Comparison of ENCODE assay signal across 23 cellular contexts in genomic region chr14:103531421-103532215, GRCh38. TPM values are rescaled to one million over a fixed set of nuclear protein-coding genes. Genes with fewer than 3 reads are reported as not detected.
A peak's percentile ranks its signal among the peaks of the same experiment; 100 is the strongest.
DNase-seq lines count a peak whose midpoint lies in the region; ATAC-seq and TF ChIP-seq lines count a peak whose summit lies in the region.
"Had no signal": no experiment of that assay in that cellular context is flagged by ENCODE, and none has a peak within 500 bp of the region (broad histone marks: within the 10 kb centered on the region; RNA-seq: fewer than 3 reads in every experiment).

No MANE protein-coding gene starts in this region.

- no peaks in the 10 kb centered on the region for H3K27me3 Mint-ChIP-seq in activated CD4-positive, alpha-beta T cell treated with anti-CD3 and anti-CD28 coated beads for 36 hours
- no peaks in the 10 kb centered on the region for H3K27me3 Mint-ChIP-seq in CD4-positive, alpha-beta T cell
- H3K27me3 Mint-ChIP-seq in activated T-helper 1 cell treated with anti-CD3 and anti-CD28 coated beads, Interleukin-12 subunit alpha, Interleukin-12 subunit beta, Interleukin-2, Interleukin-4 antibody, amounts not matched to agents 30 ng/mL and 10 ng/mL and 1 ng/mL, durations not matched to agents 14 hours and 24 hours and 36 hours (ENCODE audit: insufficient read depth): no peaks in the 10 kb centered on the region

- intact Hi-C loops in activated CD4-positive, alpha-beta T cell treated with anti-CD3 and anti-CD28 coated beads for 36 hours (cut with DNase I, micrococcal nuclease): no loop called here
- intact Hi-C loops in CD4-positive, alpha-beta T cell (cut with DNase I, micrococcal nuclease): no loop called here
- intact Hi-C loops in activated T-helper 1 cell treated with anti-CD3 and anti-CD28 coated beads, Interleukin-12 subunit alpha, Interleukin-12 subunit beta, Interleukin-2, Interleukin-4 antibody, amounts not matched to agents 30 ng/mL and 10 ng/mL and 1 ng/mL, durations not matched to agents 14 hours and 24 hours and 36 hours (cut with micrococcal nuclease): no loop called here

- H3K4me3 Mint-ChIP-seq in activated CD4-positive, alpha-beta T cell treated with anti-CD3 and anti-CD28 coated beads for 36 hours: peak overlapping the region; percentile 96
- peak overlapping the region; percentile 45 for H3K4me3 Mint-ChIP-seq in CD4-positive, alpha-beta T cell
- H3K4me3 Mint-ChIP-seq in activated T-helper 1 cell treated with anti-CD3 and anti-CD28 coated beads, Interleukin-12 subunit alpha, Interleukin-12 subunit beta, Interleukin-2, Interleukin-4 antibody, amounts not matched to agents 30 ng/mL and 10 ng/mL and 1 ng/mL, durations not matched to agents 14 hours and 24 hours and 36 hours: peak overlapping the region; percentile 65

- no peak overlapping the region for H3K4me3 ChIP-seq in osteoblast (ENCODE audit: insufficient read depth, low read length)
- H3K4me3 ChIP-seq: cardiac muscle cell, suprapubic skin had no signal

- POLR2A ChIA-PET in activated CD4-positive, alpha-beta T cell treated with anti-CD3 and anti-CD28 coated beads for 36 hours (lab: Charles Lee): no interaction called here
- POLR2A ChIA-PET in CD4-positive, alpha-beta T cell (lab: Charles Lee): interaction anchor here (1.4 kb wide), 1 partner anchor 10 kb away, joined by 3 read pairs; no protein-coding TSS in a partner anchor

- peaks cover 8% of the 10 kb centered on the region for H3K36me3 ChIP-seq in osteoblast (ENCODE audit: insufficient read depth, low read length)
- H3K36me3 ChIP-seq: cardiac muscle cell had no signal

- peaks cover 40% of the 10 kb centered on the region for H3K79me2 ChIP-seq in osteoblast (ENCODE audit: insufficient read depth, low read length)

- peaks cover 33% of the 10 kb centered on the region for H3K4me1 Mint-ChIP-seq in activated CD4-positive, alpha-beta T cell treated with anti-CD3 and anti-CD28 coated beads for 36 hours
- peaks cover 36% of the 10 kb centered on the region for H3K4me1 Mint-ChIP-seq in CD4-positive, alpha-beta T cell (ENCODE audit: low read depth)
- H3K4me1 Mint-ChIP-seq in activated T-helper 1 cell treated with anti-CD3 and anti-CD28 coated beads, Interleukin-12 subunit alpha, Interleukin-12 subunit beta, Interleukin-2, Interleukin-4 antibody, amounts not matched to agents 30 ng/mL and 10 ng/mL and 1 ng/mL, durations not matched to agents 14 hours and 24 hours and 36 hours (ENCODE audit: low read depth): peaks cover 29% of the 10 kb centered on the region

- H2AFZ ChIP-seq in osteoblast (ENCODE audit: low read length): no peak overlapping the region
- H2AFZ ChIP-seq: parathyroid adenoma had no signal

- no peak overlapping the region for H3K27ac Mint-ChIP-seq in activated CD4-positive, alpha-beta T cell treated with anti-CD3 and anti-CD28 coated beads for 36 hours
- peak overlapping the region; percentile 44 for H3K27ac Mint-ChIP-seq in CD4-positive, alpha-beta T cell
- no peak overlapping the region for H3K27ac Mint-ChIP-seq in activated T-helper 1 cell treated with anti-CD3 and anti-CD28 coated beads, Interleukin-12 subunit alpha, Interleukin-12 subunit beta, Interleukin-2, Interleukin-4 antibody, amounts not matched to agents 30 ng/mL and 10 ng/mL and 1 ng/mL, durations not matched to agents 14 hours and 24 hours and 36 hours

- no peak for TF ChIP-seq CTCF in CD4-positive, alpha-beta T cell (IDR thresholded peaks at IDR 0.05)
- no peak for TF ChIP-seq CTCF in osteoblast (IDR thresholded peaks at IDR 0.05; ENCODE audit: extremely low read depth, low read depth, low read length)

- peaks cover 11% of the 10 kb centered on the region for H3K36me3 Mint-ChIP-seq in activated CD4-positive, alpha-beta T cell treated with anti-CD3 and anti-CD28 coated beads for 36 hours (ENCODE audit: low read depth)
- H3K36me3 Mint-ChIP-seq in CD4-positive, alpha-beta T cell (ENCODE audit: low read depth): peaks cover 8% of the 10 kb centered on the region
- H3K36me3 Mint-ChIP-seq in activated T-helper 1 cell treated with anti-CD3 and anti-CD28 coated beads, Interleukin-12 subunit alpha, Interleukin-12 subunit beta, Interleukin-2, Interleukin-4 antibody, amounts not matched to agents 30 ng/mL and 10 ng/mL and 1 ng/mL, durations not matched to agents 14 hours and 24 hours and 36 hours (ENCODE audit: low read depth): peaks cover 6% of the 10 kb centered on the region

- no peaks in the 10 kb centered on the region for H3K9me3 Mint-ChIP-seq in activated CD4-positive, alpha-beta T cell treated with anti-CD3 and anti-CD28 coated beads for 36 hours (ENCODE audit: low read depth)
- no peaks in the 10 kb centered on the region for H3K9me3 Mint-ChIP-seq in CD4-positive, alpha-beta T cell
- no peaks in the 10 kb centered on the region for H3K9me3 Mint-ChIP-seq in activated T-helper 1 cell treated with anti-CD3 and anti-CD28 coated beads, Interleukin-12 subunit alpha, Interleukin-12 subunit beta, Interleukin-2, Interleukin-4 antibody, amounts not matched to agents 30 ng/mL and 10 ng/mL and 1 ng/mL, durations not matched to agents 14 hours and 24 hours and 36 hours

- H3K4me1 ChIP-seq in osteoblast (ENCODE audit: insufficient read depth, low read length): peaks cover 25% of the 10 kb centered on the region

- H3K9me3 ChIP-seq in CD4-positive, alpha-beta T cell (ENCODE audit: control insufficient read depth, low read length): no peaks in the 10 kb centered on the region
- H3K9me3 ChIP-seq in osteoblast (ENCODE audit: low read depth, low read length): no peaks in the 10 kb centered on the region
- H3K9me3 ChIP-seq: suprapubic skin had no signal

- no peak overlapping the region for H3K4me2 ChIP-seq in osteoblast (ENCODE audit: insufficient read depth, low read length)
- H3K4me2 ChIP-seq: KMS-11 had no signal

- no peak for ATAC-seq in activated CD4-positive, alpha-beta T cell treated with anti-CD3 and anti-CD28 coated beads for 36 hours
- ATAC-seq in CD4-positive, alpha-beta T cell (ENCODE audit: poor library complexity): no peak
- ATAC-seq: activated CD4-positive, CD25-positive, alpha-beta regulatory T cell treated with anti-CD3 and anti-CD28 coated beads, Interleukin-2, amount 50 U/mL, for 24 hours; left ventricle myocardium superior had no signal

- no peaks in the 10 kb centered on the region for H3K27me3 ChIP-seq in CD4-positive, alpha-beta T cell (ENCODE audit: control insufficient read depth, insufficient read depth, low read length)
- no peaks in the 10 kb centered on the region for H3K27me3 ChIP-seq in osteoblast (ENCODE audit: insufficient read depth, low read length)
- H3K27me3 ChIP-seq: cardiac muscle cell, dorsolateral prefrontal cortex, suprapubic skin had no signal

- peaks cover 23% of the 10 kb centered on the region for H4K20me1 ChIP-seq in osteoblast (ENCODE audit: insufficient read depth, low read length)

- CTCF ChIA-PET in activated CD4-positive, alpha-beta T cell treated with anti-CD3 and anti-CD28 coated beads for 36 hours (lab: Charles Lee): interaction anchor here (1.2 kb wide), 1 partner anchor 13 kb away, joined by 5 read pairs; no protein-coding TSS in a partner anchor
- CTCF ChIA-PET in CD4-positive, alpha-beta T cell (lab: Charles Lee): no interaction called here

- DNase-seq in activated CD4-positive, alpha-beta T cell treated with anti-CD3 and anti-CD28 coated beads for 36 hours: no peak
- DNase-seq in activated CD4-positive, alpha-beta T cell treated with anti-CD3 and anti-CD28 coated beads, Interleukin-2, amount 50 U/mL, for 1 hour: no peak
- no peak for DNase-seq in CD4-positive, alpha-beta T cell
- DNase-seq in activated T-helper 1 cell treated with anti-CD3 and anti-CD28 coated beads, Interleukin-12 subunit alpha, Interleukin-12 subunit beta, Interleukin-2, Interleukin-4 antibody, amounts not matched to agents 30 ng/mL and 10 ng/mL and 1 ng/mL, durations not matched to agents 14 hours and 24 hours and 36 hours (ENCODE audit: low spot score): no peak
- DNase-seq in osteoblast (ENCODE audit: insufficient read length, low spot score, missing footprints) (peak; percentile 65), T1000 (lab: John Stamatoyannopoulos, UW) (no peak), glomerular visceral epithelial cell (ENCODE audit: extremely low spot score) (no peak)
- no peak for DNase-seq in effector CD4-positive, alpha-beta T cell
- DNase-seq: 8988T; C1 segment of cervical spinal cord; dorsolateral prefrontal cortex; left ventricle myocardium superior; NCI-H1092; NCI-H2029 treated with DMSO at 0.1 percent for 48 hours; NCI-H446 treated with DMSO at 0.1 percent for 48 hours; SHP77; small intestine; stimulated activated CD4-positive, alpha-beta T cell treated with anti-CD3 and anti-CD28 coated beads, Interleukin-4, amount 100 ng/mL, for 4 hours had no signal

- no peak overlapping the region for H3K27ac ChIP-seq in CD4-positive, alpha-beta T cell (ENCODE audit: low read depth, low read length)
- no peak overlapping the region for H3K27ac ChIP-seq in osteoblast (ENCODE audit: low read depth, low read length)
- H3K27ac ChIP-seq: cardiac muscle cell, KMS-11, parathyroid adenoma, suprapubic skin had no signal

RNA-seq across cellular contexts. Expression of gene TRMT61A, which starts 2.6 kb away (rescaled TPM):
- total RNA-seq in activated CD4-positive, alpha-beta T cell treated with anti-CD3 and anti-CD28 coated beads for 36 hours: 1 to 10 TPM; 8.8 to 9.0 TPM
- 1 to 10 TPM; 9.2 to 9.8 TPM for total RNA-seq in CD4-positive, alpha-beta T cell
- 23.4 and 23.7 TPM in 2 replicates for total RNA-seq in activated T-helper 1 cell treated with anti-CD3 and anti-CD28 coated beads, Interleukin-12 subunit alpha, Interleukin-12 subunit beta, Interleukin-2, Interleukin-4 antibody, amounts not matched to agents 30 ng/mL and 10 ng/mL and 1 ng/mL, durations not matched to agents 14 hours and 24 hours and 36 hours
- 9.0 and 10.6 TPM in 2 replicates for total RNA-seq in osteoblast

RNA-seq across cellular contexts. Expression of gene CKB, which starts 9.0 kb away (rescaled TPM):
- total RNA-seq in activated CD4-positive, alpha-beta T cell treated with anti-CD3 and anti-CD28 coated beads for 36 hours: 1 to 10 TPM; 3.4 to 4.0 TPM
- total RNA-seq in CD4-positive, alpha-beta T cell: 1 to 10 TPM; 5.8 to 6.6 TPM
- total RNA-seq in activated T-helper 1 cell treated with anti-CD3 and anti-CD28 coated beads, Interleukin-12 subunit alpha, Interleukin-12 subunit beta, Interleukin-2, Interleukin-4 antibody, amounts not matched to agents 30 ng/mL and 10 ng/mL and 1 ng/mL, durations not matched to agents 14 hours and 24 hours and 36 hours: 13.7 and 16.0 TPM in 2 replicates
- 5.1 and 8.3 TPM in 2 replicates for total RNA-seq in osteoblast

RNA-seq across cellular contexts. Expression of gene BAG5, which starts 30.8 kb away (rescaled TPM):
- 10 to 100 TPM; 24.2 to 25.1 TPM for total RNA-seq in activated CD4-positive, alpha-beta T cell treated with anti-CD3 and anti-CD28 coated beads for 36 hours
- 10 to 100 TPM; 39.4 to 40.3 TPM for total RNA-seq in CD4-positive, alpha-beta T cell
- 33.8 and 34.1 TPM in 2 replicates for total RNA-seq in activated T-helper 1 cell treated with anti-CD3 and anti-CD28 coated beads, Interleukin-12 subunit alpha, Interleukin-12 subunit beta, Interleukin-2, Interleukin-4 antibody, amounts not matched to agents 30 ng/mL and 10 ng/mL and 1 ng/mL, durations not matched to agents 14 hours and 24 hours and 36 hours
- 28.6 and 30.8 TPM in 2 replicates for total RNA-seq in osteoblast

RNA-seq across cellular contexts. Expression of gene COA8, which starts 31.1 kb away (rescaled TPM):
- total RNA-seq in activated CD4-positive, alpha-beta T cell treated with anti-CD3 and anti-CD28 coated beads for 36 hours: 10 to 100 TPM; 39.6 to 41.7 TPM
- 10 to 100 TPM in 1 of 2 experiments, 1 to 10 TPM in 1; 9.1 to 10.7 TPM for total RNA-seq in CD4-positive, alpha-beta T cell
- 37.2 and 39.7 TPM in 2 replicates for total RNA-seq in activated T-helper 1 cell treated with anti-CD3 and anti-CD28 coated beads, Interleukin-12 subunit alpha, Interleukin-12 subunit beta, Interleukin-2, Interleukin-4 antibody, amounts not matched to agents 30 ng/mL and 10 ng/mL and 1 ng/mL, durations not matched to agents 14 hours and 24 hours and 36 hours
- total RNA-seq in osteoblast: 23.0 and 24.6 TPM in 2 replicates

Comparison
In these comparisons a context has a peak if more than half of its experiments do, and no peak if none do; other contexts are left out.
1. H3K4me3 Mint-ChIP-seq: peak in every context shown above with its lines; median percentile 96 in activated CD4-positive, alpha-beta T cell treated with anti-CD3 and anti-CD28 coated beads for 36 hours; 65 in activated T-helper 1 cell treated with anti-CD3 and anti-CD28 coated beads, Interleukin-12 subunit alpha, Interleukin-12 subunit beta, Interleukin-2, Interleukin-4 antibody, amounts not matched to agents 30 ng/mL and 10 ng/mL and 1 ng/mL, durations not matched to agents 14 hours and 24 hours and 36 hours; 45 in CD4-positive, alpha-beta T cell.